In genomic region chr12:72296389-72296788, GRCh38 we compare ENCODE assay signal across 19 cellular contexts. TPM values are rescaled to one million over a fixed set of nuclear protein-coding genes. Genes with fewer than 3 reads are reported as not detected.
DNase-seq lines count a peak whose midpoint lies in the region; ATAC-seq, FAIRE-seq and TF ChIP-seq lines count a peak whose summit lies in the region.
"Had no signal": no experiment of that assay in that cellular context is flagged by ENCODE, and none has a peak within 500 bp of the region (broad histone marks: within the 10 kb centered on the region; RNA-seq: fewer than 3 reads in every experiment).

No MANE protein-coding gene starts in this region.

- no peak overlapping the region for H3K18ac ChIP-seq in mesenchymal stem cell (ENCODE audit: low read depth in 1 of 2, low read length in 2 of 2)

- in situ Hi-C loops in astrocyte of the cerebellum (cut with HindIII; ENCODE audit: low sequenced_read_pairs): no loop called here

- no peaks in the 10 kb centered on the region for H3K9me3 Mint-ChIP-seq in stimulated activated naive B cell treated with anti-CD40 and anti-IgM and Interleukin-4, amounts not matched to agents 10 μg/mL and 1 μg/mL and 100 μg/mL, for 72 hours
- H3K9me3 Mint-ChIP-seq: activated T-cell treated with anti-CD3 and anti-CD28 coated beads, Interleukin-2, amount 50 U/mL, for 72 hours; T-helper 1 cell treated with Interleukin-12 subunit alpha and Interleukin-12 subunit beta and Interleukin-4 antibody, amounts not matched to agents 30 μg/mL and 1 μg/mL, for 36 hours had no signal

- no peak overlapping the region for H3K4me2 ChIP-seq in mesenchymal stem cell (ENCODE audit: low read length, poor library complexity, severe bottlenecking)

- no peaks in the 10 kb centered on the region for H3K9me3 ChIP-seq in mesenchymal stem cell (ENCODE audit: control insufficient read depth, low read length)
- H3K9me3 ChIP-seq: upper lobe of right lung had no signal

- no peak overlapping the region for H3K4ac ChIP-seq in mesenchymal stem cell (ENCODE audit: low read depth in 1 of 2, low read length in 2 of 2)

- no peak for ATAC-seq in stimulated activated naive B cell treated with anti-CD40 and anti-IgM and Interleukin-4, amounts not matched to agents 10 μg/mL and 1 μg/mL and 100 μg/mL, for 72 hours (replicated peaks)
- ATAC-seq: activated T-cell treated with anti-CD3 and anti-CD28 coated beads, Interleukin-2, amount 50 U/mL, for 72 hours; upper lobe of right lung had no signal

- no peaks in the 10 kb centered on the region for H3K27me3 Mint-ChIP-seq in stimulated activated naive B cell treated with anti-CD40 and anti-IgM and Interleukin-4, amounts not matched to agents 10 μg/mL and 1 μg/mL and 100 μg/mL, for 72 hours

- H3K4me3 ChIP-seq in astrocyte of the cerebellum (ENCODE audit: low read depth, low read length): no peak overlapping the region
- no peak overlapping the region for H3K4me3 ChIP-seq in mesenchymal stem cell (ENCODE audit: insufficient read depth in 1 of 2, low read depth in 1 of 2, low read length in 2 of 2)
- H3K4me3 ChIP-seq: upper lobe of right lung had no signal

- H3K36me3 Mint-ChIP-seq in stimulated activated naive B cell treated with anti-CD40 and anti-IgM and Interleukin-4, amounts not matched to agents 10 μg/mL and 1 μg/mL and 100 μg/mL, for 72 hours: no peaks in the 10 kb centered on the region
- H3K36me3 Mint-ChIP-seq: immature natural killer cell had no signal

- H3K14ac ChIP-seq in mesenchymal stem cell (ENCODE audit: low read length in 2 of 2): no peak overlapping the region

- no peak overlapping the region for H3K23ac ChIP-seq in mesenchymal stem cell (ENCODE audit: low read length in 2 of 2)

- no peak overlapping the region for H3K4me3 Mint-ChIP-seq in stimulated activated naive B cell treated with anti-CD40 and anti-IgM and Interleukin-4, amounts not matched to agents 10 μg/mL and 1 μg/mL and 100 μg/mL, for 72 hours
- H3K4me3 Mint-ChIP-seq: activated T-cell treated with anti-CD3 and anti-CD28 coated beads, Interleukin-2, amount 50 U/mL, for 72 hours; immature natural killer cell; T-helper 1 cell treated with Interleukin-12 subunit alpha and Interleukin-12 subunit beta and Interleukin-4 antibody, amounts not matched to agents 30 μg/mL and 1 μg/mL, for 36 hours had no signal

- peak overlapping the region; percentile 83 for H3K27ac ChIP-seq in mesenchymal stem cell (ENCODE audit: low read length, poor library complexity, severe bottlenecking)
- H3K27ac ChIP-seq: C4-2B, upper lobe of right lung had no signal

- peaks cover 11% of the 10 kb centered on the region for H3K4me1 ChIP-seq in mesenchymal stem cell (ENCODE audit: control insufficient read depth, insufficient read depth, low read depth, low read length)
- H3K4me1 ChIP-seq: upper lobe of right lung had no signal

- no peak for TF ChIP-seq POLR2A in GM12892 (IDR thresholded peaks at IDR 0.05; ENCODE audit: low read depth, low read length)

- H3K9ac ChIP-seq in mesenchymal stem cell (ENCODE audit: low read length): no peak overlapping the region

- no peak overlapping the region for H4K91ac ChIP-seq in mesenchymal stem cell (ENCODE audit: low read length)

- H2AK5ac ChIP-seq in mesenchymal stem cell (ENCODE audit: low read length, severe bottlenecking): no peak overlapping the region

- whole genome bisulfite sequencing in mesenchymal stem cell: 11% methylated on average over 2 of the region's 2 CpGs

- H2BK5ac ChIP-seq in mesenchymal stem cell (ENCODE audit: low read depth, low read length, poor library complexity, severe bottlenecking): peak overlapping the region; percentile 46

- no peak overlapping the region for H2AFZ ChIP-seq in mesenchymal stem cell (ENCODE audit: low read depth, low read length)

- peak overlapping the region; percentile 30 for H4K8ac ChIP-seq in mesenchymal stem cell (ENCODE audit: low read length)

- no peaks in the 10 kb centered on the region for H3K4me1 Mint-ChIP-seq in stimulated activated naive B cell treated with anti-CD40 and anti-IgM and Interleukin-4, amounts not matched to agents 10 μg/mL and 1 μg/mL and 100 μg/mL, for 72 hours
- H3K4me1 Mint-ChIP-seq: immature natural killer cell had no signal

- FAIRE-seq in D721Med (lab: Jason Lieb, UNC) (no peak), GM12892 (lab: Jason Lieb, UNC) (no peak)
- FAIRE-seq: frontal cortex had no signal

- DNase-seq in Daoy (ENCODE audit: low read depth) (peak; percentile 85), MV-4-11 (lab: John Stamatoyannopoulos, UW) (peak; percentile 34), astrocyte of the cerebellum (ENCODE audit: low read depth) (peak; percentile 53), mesenchymal stem cell (peak; percentile 45), D721Med (ENCODE audit: insufficient read length, low spot score) (no peak), GM12892 (ENCODE audit: insufficient read length) (no peak), OCI-M1 (lab: John Stamatoyannopoulos, UW) (no peak)
- no peak for DNase-seq in stimulated activated naive B cell treated with anti-CD40 and anti-IgM and Interleukin-4, amounts not matched to agents 10 μg/mL and 1 μg/mL and 100 μg/mL, for 72 hours
- DNase-seq: activated CD4-positive, alpha-beta T cell treated with anti-CD3 and anti-CD28 coated beads, Interleukin-2, amount 50 U/mL, for 1 hour; activated T-cell treated with anti-CD3 and anti-CD28 coated beads, Interleukin-2, amount 50 U/mL, for 72 hours; GDM1; immature natural killer cell; NCI-H2171 treated with DMSO at 0.1 percent for 48 hours; posterior cingulate gyrus; stimulated activated CD4-positive, alpha-beta T cell treated with anti-CD3 and anti-CD28 coated beads, Interleukin-2, amount 100 ng/mL, for 48 hours; upper lobe of right lung had no signal

- H3K27ac Mint-ChIP-seq in stimulated activated naive B cell treated with anti-CD40 and anti-IgM and Interleukin-4, amounts not matched to agents 10 μg/mL and 1 μg/mL and 100 μg/mL, for 72 hours: no peak overlapping the region
- H3K27ac Mint-ChIP-seq: activated T-cell treated with anti-CD3 and anti-CD28 coated beads, Interleukin-2, amount 50 U/mL, for 72 hours; immature natural killer cell; T-helper 1 cell treated with Interleukin-12 subunit alpha and Interleukin-12 subunit beta and Interleukin-4 antibody, amounts not matched to agents 30 μg/mL and 1 μg/mL, for 36 hours had no signal

- peaks cover 2% of the 10 kb centered on the region for H3K79me1 ChIP-seq in mesenchymal stem cell (replicated peaks; ENCODE audit: low read length, poor library complexity, severe bottlenecking)

- H3K36me3 ChIP-seq in mesenchymal stem cell (ENCODE audit: control insufficient read depth in 1 of 2, insufficient read depth in 2 of 2, low read depth in 1 of 2, low read length in 2 of 2): no peaks in the 10 kb centered on the region
- H3K36me3 ChIP-seq: upper lobe of right lung had no signal

- no peak overlapping the region for H2BK120ac ChIP-seq in mesenchymal stem cell (ENCODE audit: low read depth, low read length)

- no peak for TF ChIP-seq CTCF in astrocyte of the cerebellum (IDR thresholded peaks at IDR 0.05; ENCODE audit: low read depth, low read length, missing control alignments)
- no peak for TF ChIP-seq CTCF in D721Med (IDR thresholded peaks at IDR 0.05; ENCODE audit: insufficient read depth, missing control alignments)

- H2BK15ac ChIP-seq in mesenchymal stem cell (ENCODE audit: low read depth, poor library complexity, severe bottlenecking): no peak overlapping the region

- H2BK12ac ChIP-seq in mesenchymal stem cell (ENCODE audit: low read length in 2 of 2): peak overlapping the region in 1 of 2 experiments; percentile 55

- no peaks in the 10 kb centered on the region for H3K27me3 ChIP-seq in mesenchymal stem cell (ENCODE audit: control insufficient read depth in 1 of 2, insufficient read depth in 1 of 2, low read length in 2 of 2)
- H3K27me3 ChIP-seq: upper lobe of right lung had no signal

RNA-seq across cellular contexts. Expression of gene TRHDE, which starts 24.2 kb away (rescaled TPM):
- total RNA-seq in Daoy (2014; rRNA removed; shearing (Covaris generic)): 7.9 and 10.7 TPM in 2 replicates
- 6.6 TPM for polyA plus RNA-seq in mesenchymal stem cell (2013, experiment 1 of 2)
- polyA plus RNA-seq in mesenchymal stem cell (2013, experiment 2 of 2): 7.0 TPM
- polyA plus RNA-seq in GM12892 (2012; ENCODE audit: missing spikeins): not detected
- total RNA-seq: activated T-cell treated with anti-CD3 and anti-CD28 coated beads, Interleukin-2, amount 50 U/mL, for 72 hours had no signal
- polyA plus RNA-seq: immature natural killer cell had no signal

Comparison
In these comparisons a context has a peak if more than half of its experiments do, and no peak if none do; other contexts are left out.
1. DNase-seq: peak in Daoy (single experiment), MV-4-11 (single experiment), astrocyte of the cerebellum (single experiment) and mesenchymal stem cell (single experiment); none in D721Med (single experiment), GM12892 (single experiment), stimulated activated naive B cell treated with anti-CD40 and anti-IgM and Interleukin-4, amounts not matched to agents 10 μg/mL and 1 μg/mL and 100 μg/mL, for 72 hours (single experiment) and OCI-M1 (single experiment).